In genomic region chr7:114761973-114762372, GRCh38 we compare ENCODE assay signal across 28 cellular contexts.
"Had no signal": no experiment of that assay in that cellular context is flagged by ENCODE, and none has a peak within 500 bp of the region (broad histone marks: within the 10 kb centered on the region; RNA-seq: fewer than 3 reads in every experiment).

No MANE protein-coding gene starts in this region.

- H3K27ac ChIP-seq: colonic mucosa, coronary artery, dorsolateral prefrontal cortex, epithelial cell of prostate, esophagus muscularis mucosa, esophagus squamous epithelium, foreskin keratinocyte, gastrocnemius medialis, gastroesophageal sphincter, heart left ventricle, heart right ventricle had no signal

- FAIRE-seq: colon, endometrium, endothelial cell of umbilical vein, frontal cortex had no signal

- H3K9me3 ChIP-seq: colonic mucosa, esophagus muscularis mucosa, esophagus squamous epithelium, gastrocnemius medialis, gastroesophageal sphincter, heart left ventricle, heart right ventricle had no signal

- H3K4me3 ChIP-seq: colonic mucosa, coronary artery, dorsolateral prefrontal cortex, esophagus muscularis mucosa, esophagus squamous epithelium, gastrocnemius medialis, gastroesophageal sphincter, heart left ventricle, heart right ventricle had no signal

- H3K4me1 ChIP-seq: colonic mucosa, esophagus muscularis mucosa, esophagus squamous epithelium, gastrocnemius medialis, gastroesophageal sphincter, heart left ventricle, heart right ventricle had no signal

- H3K36me3 ChIP-seq: colonic mucosa, esophagus muscularis mucosa, esophagus squamous epithelium, gastrocnemius medialis, gastroesophageal sphincter, heart left ventricle, heart right ventricle had no signal

- DNase-seq: colonic mucosa; cortex of kidney; dermis blood vessel endothelial cell; dorsolateral prefrontal cortex; effector CD4-positive, alpha-beta T cell; effector CD8-positive, alpha-beta T cell; effector memory CD4-positive, alpha-beta T cell; effector memory CD8-positive, alpha-beta T cell; endodermal cell; erythroblast; esophagus squamous epithelium; foreskin fibroblast; foreskin keratinocyte; foreskin melanocyte; gastrocnemius medialis; glutamatergic neuron; head of caudate nucleus; heart left ventricle; heart right ventricle had no signal

- ATAC-seq: effector memory CD8-positive, alpha-beta T cell; esophagus mucosa; foreskin keratinocyte; gastrocnemius medialis; gastroesophageal sphincter; heart left ventricle; heart right ventricle had no signal

- H3K27me3 ChIP-seq: colonic mucosa, esophagus muscularis mucosa, esophagus squamous epithelium, foreskin keratinocyte, gastrocnemius medialis, gastroesophageal sphincter, heart left ventricle, heart right ventricle had no signal
